Comparison of ENCODE assay signal across 8 cellular contexts in the genomic region with DNA sequence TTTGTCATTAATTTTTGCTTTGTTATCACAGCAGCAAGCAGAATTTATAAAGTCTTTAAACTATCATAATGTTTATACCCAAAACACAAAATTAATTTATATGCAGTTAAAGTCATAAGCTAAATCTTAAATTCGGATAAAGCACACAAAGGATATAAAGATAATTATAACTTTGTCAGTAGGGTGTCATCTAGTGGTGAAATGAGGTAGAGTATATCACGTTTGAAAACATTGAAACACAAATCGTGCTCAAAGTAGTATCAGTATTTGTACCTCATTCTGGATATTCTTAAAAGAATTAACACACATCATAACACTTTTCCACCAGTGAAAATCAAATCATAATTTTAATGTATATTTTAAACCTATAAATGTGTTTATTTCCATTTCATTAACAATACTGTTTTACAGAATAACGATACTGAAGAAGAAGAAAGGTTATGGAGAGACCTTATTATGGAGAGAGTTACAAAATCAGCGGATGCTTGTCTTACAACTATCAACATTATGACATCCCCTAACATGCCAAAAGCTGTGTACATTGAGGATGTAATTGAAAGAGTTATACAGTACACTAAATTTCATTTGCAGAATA.
DNase-seq lines count a peak whose midpoint lies in the region; ATAC-seq, FAIRE-seq and TF ChIP-seq lines count a peak whose summit lies in the region.

No MANE protein-coding gene starts in this region.

- peak; percentile 85 for TF ChIP-seq CTCF in 22Rv1 (IDR thresholded peaks at IDR 0.05)
- TF ChIP-seq CTCF in nephron (IDR thresholded peaks at IDR 0.05; ENCODE audit: unreplicated experiment in 3 of 3) = peak; percentile 52 to 64 (median 57)

- H3K27me3 Mint-ChIP-seq in nephron (ENCODE audit: low read depth) = no peaks in the 10 kb centered on the region

- DNase-seq in GM03348 (ENCODE audit: low spot score) = peak; percentile 35
- DNase-seq in NCI-H446 (lab: John Stamatoyannopoulos, UW) = peak; percentile 41 to 53
- DNase-seq in activated CD4-positive, alpha-beta T cell treated with anti-CD3 and anti-CD28 coated beads, Interleukin-2, amount 50 U/mL, for 1 hour = no peak

- no peaks in the 10 kb centered on the region for H3K4me1 Mint-ChIP-seq in nephron

- H3K9me3 Mint-ChIP-seq in nephron = no peaks in the 10 kb centered on the region

- H3K36me3 Mint-ChIP-seq in nephron (ENCODE audit: low read depth) = peaks cover 42% of the 10 kb centered on the region

- H3K27ac Mint-ChIP-seq in nephron = no peak overlapping the region

- no peak overlapping the region for H3K4me3 Mint-ChIP-seq in nephron

- ATAC-seq in HG02840 (IDR thresholded peaks at IDR 0.05; ENCODE audit: low FRiP score, unreplicated experiment) (no peak), HG02885 (IDR thresholded peaks at IDR 0.05; ENCODE audit: poor library complexity, unreplicated experiment) (no peak)

- peak; percentile 43 for FAIRE-seq in colon (lab: Jason Lieb, UNC)

- no peak overlapping the region for H3K27ac ChIP-seq in 22Rv1
